35 cellular contexts compared by ENCODE assay signal in genomic region chr21:26972131-26972707, GRCh38. TPM values are rescaled to one million over a fixed set of nuclear protein-coding genes. Genes with fewer than 3 reads are reported as not detected.
DNase-seq lines count a peak whose midpoint lies in the region; ATAC-seq and TF ChIP-seq lines count a peak whose summit lies in the region.
"Had no signal": no experiment of that assay in that cellular context is flagged by ENCODE, and none has a peak within 500 bp of the region (broad histone marks: within the 10 kb centered on the region; RNA-seq: fewer than 3 reads in every experiment).

No MANE protein-coding gene starts in this region.

- no peak overlapping the region for H3K18ac ChIP-seq in mesenchymal stem cell (ENCODE audit: low read depth in 1 of 2, low read length in 2 of 2)

- H2BK5ac ChIP-seq in mesenchymal stem cell (ENCODE audit: low read depth, low read length, poor library complexity, severe bottlenecking): no peak overlapping the region

- ATAC-seq in naive thymus-derived CD4-positive, alpha-beta T cell: peak; percentile 59
- ATAC-seq: activated CD8-positive, alpha-beta T cell treated with anti-CD3 and anti-CD28 coated beads for 36 hours; activated naive CD4-positive, alpha-beta T cell treated with anti-CD3 and anti-CD28 coated beads, Interleukin-2, amount 50 U/mL, for 72 hours; heart right ventricle; sciatic nerve had no signal

- intact Hi-C loops in naive thymus-derived CD4-positive, alpha-beta T cell (cut with micrococcal nuclease): no loop called here

- no peaks in the 10 kb centered on the region for H3K9me3 ChIP-seq in naive thymus-derived CD4-positive, alpha-beta T cell (ENCODE audit: control insufficient read depth in 2 of 3, low read length in 3 of 3)
- H3K9me3 ChIP-seq in mesenchymal stem cell (ENCODE audit: control insufficient read depth, low read length): no peaks in the 10 kb centered on the region
- H3K9me3 ChIP-seq: esophagus muscularis mucosa, heart right ventricle, neutrophil, prostate gland, SJSA1, stomach, vagina had no signal

- no peak overlapping the region for H4K8ac ChIP-seq in mesenchymal stem cell (ENCODE audit: low read length)

- no peak overlapping the region for H3K9ac ChIP-seq in mesenchymal stem cell (ENCODE audit: low read length)

- no peaks in the 10 kb centered on the region for H3K36me3 ChIP-seq in naive thymus-derived CD4-positive, alpha-beta T cell (ENCODE audit: control insufficient read depth in 2 of 3, insufficient read depth in 3 of 3, low read length in 3 of 3)
- H3K36me3 ChIP-seq in mesenchymal stem cell (ENCODE audit: control insufficient read depth in 1 of 2, insufficient read depth in 2 of 2, low read depth in 1 of 2, low read length in 2 of 2): no peaks in the 10 kb centered on the region
- H3K36me3 ChIP-seq: esophagus muscularis mucosa, heart right ventricle, neutrophil, prostate gland, SJSA1, stomach, vagina had no signal

- 75% methylated on average over 2 of the region's 3 CpGs for WGBS in mesenchymal stem cell

- no peaks in the 10 kb centered on the region for H3K27me3 ChIP-seq in naive thymus-derived CD4-positive, alpha-beta T cell (ENCODE audit: control insufficient read depth in 2 of 2, insufficient read depth in 2 of 2, low read length in 2 of 2)
- no peaks in the 10 kb centered on the region for H3K27me3 ChIP-seq in mesenchymal stem cell (ENCODE audit: control insufficient read depth in 1 of 2, insufficient read depth in 1 of 2, low read length in 2 of 2)
- H3K27me3 ChIP-seq: esophagus muscularis mucosa, vagina had no signal

- no peak overlapping the region for H2BK120ac ChIP-seq in mesenchymal stem cell (ENCODE audit: low read depth, low read length)

- peaks cover 1% of the 10 kb centered on the region for H3K79me1 ChIP-seq in mesenchymal stem cell (replicated peaks; ENCODE audit: low read length, poor library complexity, severe bottlenecking)

- H4K91ac ChIP-seq in mesenchymal stem cell (ENCODE audit: low read length): no peak overlapping the region

- DNase-seq in GF-D8 (lab: John Stamatoyannopoulos, UW) (peak; percentile 71), NB4 (ENCODE audit: low read depth) (peak; percentile 38), SKM-1 treated with dmso at 0.1 percent for 144 hours (lab: John Stamatoyannopoulos, UW; ENCODE audit: unreplicated experiment) (peak; percentile 88), NCI-H526 treated with DMSO at 0.1 percent for 48 hours (lab: John Stamatoyannopoulos, UW) (no peak), mesenchymal stem cell (no peak), RKO (ENCODE audit: low spot score) (no peak)
- DNase-seq in naive thymus-derived CD4-positive, alpha-beta T cell: no peak
- DNase-seq in activated CD4-positive, alpha-beta T cell treated with anti-CD3 and anti-CD28 coated beads for 4 hours: no peak
- DNase-seq: ACHN; activated CD4-positive, alpha-beta T cell treated with anti-CD3 and anti-CD28 coated beads for 1 hour; activated CD8-positive, alpha-beta memory T cell treated with anti-CD3 and anti-CD28 coated beads, Interleukin-2, amount 50 U/mL, for 48 hours; activated CD8-positive, alpha-beta T cell treated with anti-CD3 and anti-CD28 coated beads for 36 hours; DMS53; dorsolateral prefrontal cortex; foreskin fibroblast; heart right ventricle; IMR-90; kidney; midbrain; naive B cell; NCI-H1417 treated with DMSO at 0.1 percent for 48 hours; NCI-H2029 treated with DMSO at 0.1 percent for 48 hours; NCI-H2227 treated with DMSO at 0.1 percent for 48 hours; NCI-H526; NK-92 treated with Interleukin-12 subunit alpha and Interleukin-12 subunit beta, amount 100 ng/mL, for 24 hours; stimulated activated CD4-positive, alpha-beta T cell treated with anti-CD3 and anti-CD28 coated beads, Interleukin-4, amount 100 ng/mL, for 1 hour; stomach had no signal

- CTCF ChIA-PET in naive thymus-derived CD4-positive, alpha-beta T cell (lab: Charles Lee): interaction anchor here (0.5 kb wide), 1 partner anchor 1918 kb away, joined by 4 read pairs; no protein-coding TSS in a partner anchor

- TF ChIP-seq CTCF in NB4 (IDR thresholded peaks at IDR 0.05; ENCODE audit: low read depth, low read length): no peak

- H3K4me3 ChIP-seq in NB4 (ENCODE audit: low read depth, low read length) (no peak overlapping the region), mesenchymal stem cell (ENCODE audit: insufficient read depth in 1 of 2, low read depth in 1 of 2, low read length in 2 of 2) (no peak overlapping the region)
- no peak overlapping the region for H3K4me3 ChIP-seq in naive thymus-derived CD4-positive, alpha-beta T cell (ENCODE audit: low read length)
- H3K4me3 ChIP-seq: dorsolateral prefrontal cortex, esophagus muscularis mucosa, heart right ventricle, prostate gland, SJSA1, stomach, vagina had no signal

- H3K4me3 Mint-ChIP-seq in naive thymus-derived CD4-positive, alpha-beta T cell: no peak overlapping the region
- H3K4me3 Mint-ChIP-seq: activated CD8-positive, alpha-beta T cell treated with anti-CD3 and anti-CD28 coated beads for 36 hours; naive B cell had no signal

- H3K4me2 ChIP-seq in mesenchymal stem cell (ENCODE audit: low read length, poor library complexity, severe bottlenecking): no peak overlapping the region

- H3K23ac ChIP-seq in mesenchymal stem cell (ENCODE audit: low read length in 2 of 2): no peak overlapping the region

- peaks cover 0 to 4% (median 0%) of the 10 kb centered on the region in 7 donors for H3K4me1 Mint-ChIP-seq in naive thymus-derived CD4-positive, alpha-beta T cell

- no peak overlapping the region for H2BK12ac ChIP-seq in mesenchymal stem cell (ENCODE audit: low read length in 2 of 2)

- peaks cover 0 to 7% (median 0%) of the 10 kb centered on the region in 11 donors for H3K9me3 Mint-ChIP-seq in naive thymus-derived CD4-positive, alpha-beta T cell
- H3K9me3 Mint-ChIP-seq: activated CD8-positive, alpha-beta T cell treated with anti-CD3 and anti-CD28 coated beads for 36 hours; activated naive CD4-positive, alpha-beta T cell treated with anti-CD3 and anti-CD28 coated beads, Interleukin-2, amount 50 U/mL, for 72 hours had no signal

- H3K27ac ChIP-seq in naive thymus-derived CD4-positive, alpha-beta T cell (ENCODE audit: low read depth, low read length): no peak overlapping the region
- H3K27ac ChIP-seq in mesenchymal stem cell (ENCODE audit: low read length, poor library complexity, severe bottlenecking): no peak overlapping the region
- H3K27ac ChIP-seq: dorsolateral prefrontal cortex, esophagus muscularis mucosa, heart right ventricle, neutrophil, prostate gland, SJSA1, stomach, vagina had no signal

- no peak overlapping the region for H2AK5ac ChIP-seq in mesenchymal stem cell (ENCODE audit: low read length, severe bottlenecking)

- POLR2A ChIA-PET in naive thymus-derived CD4-positive, alpha-beta T cell (lab: Charles Lee): no interaction called here

- H3K4me1 ChIP-seq in naive thymus-derived CD4-positive, alpha-beta T cell (ENCODE audit: control insufficient read depth in 2 of 2, insufficient read depth in 2 of 2, low read length in 2 of 2): no peaks in the 10 kb centered on the region
- no peaks in the 10 kb centered on the region for H3K4me1 ChIP-seq in mesenchymal stem cell (ENCODE audit: control insufficient read depth, insufficient read depth, low read depth, low read length)
- H3K4me1 ChIP-seq: prostate gland had no signal

- no peak overlapping the region for H3K4ac ChIP-seq in mesenchymal stem cell (ENCODE audit: low read depth in 1 of 2, low read length in 2 of 2)

- no peak overlapping the region for H3K14ac ChIP-seq in mesenchymal stem cell (ENCODE audit: low read length in 2 of 2)

- peaks cover 19 to 48% (median 29%) of the 10 kb centered on the region in 5 donors for H3K27me3 Mint-ChIP-seq in naive thymus-derived CD4-positive, alpha-beta T cell

- no peak overlapping the region for H3K27ac Mint-ChIP-seq in naive thymus-derived CD4-positive, alpha-beta T cell
- H3K27ac Mint-ChIP-seq: activated CD8-positive, alpha-beta T cell treated with anti-CD3 and anti-CD28 coated beads for 36 hours; activated naive CD4-positive, alpha-beta T cell treated with anti-CD3 and anti-CD28 coated beads, Interleukin-2, amount 50 U/mL, for 72 hours had no signal

- TF ChIP-seq POLR2A in NB4 (IDR thresholded peaks at IDR 0.05; ENCODE audit: extremely low read depth, insufficient read length): no peak

- H3K36me3 Mint-ChIP-seq in naive thymus-derived CD4-positive, alpha-beta T cell: no peaks in the 10 kb centered on the region
- H3K36me3 Mint-ChIP-seq: activated naive CD4-positive, alpha-beta T cell treated with anti-CD3 and anti-CD28 coated beads, Interleukin-2, amount 50 U/mL, for 72 hours; naive B cell had no signal

- no peak overlapping the region for H2BK15ac ChIP-seq in mesenchymal stem cell (ENCODE audit: low read depth, poor library complexity, severe bottlenecking)

- no peak overlapping the region for H2AFZ ChIP-seq in mesenchymal stem cell (ENCODE audit: low read depth, low read length)

RNA-seq across cellular contexts. Expression of gene ADAMTS5, which starts 5.3 kb away (rescaled TPM):
- under 1 TPM in 2 of 5 experiments, not detected in 3; 0.03 to 0.12 TPM for total RNA-seq in naive thymus-derived CD4-positive, alpha-beta T cell
- not detected for polyA plus RNA-seq in naive thymus-derived CD4-positive, alpha-beta T cell
- 5.6 TPM for polyA plus RNA-seq in mesenchymal stem cell (2013, experiment 1 of 2)
- polyA plus RNA-seq in mesenchymal stem cell (2013, experiment 2 of 2): 5.6 TPM
- total RNA-seq: activated CD8-positive, alpha-beta T cell treated with anti-CD3 and anti-CD28 coated beads for 36 hours; activated naive CD4-positive, alpha-beta T cell treated with anti-CD3 and anti-CD28 coated beads, Interleukin-2, amount 50 U/mL, for 72 hours; T-helper 1 cell treated with Interleukin-12 subunit alpha and Interleukin-12 subunit beta and Interleukin-4 antibody, amounts not matched to agents 30 ng/mL and 1 ng/mL, for 36 hours had no signal

Comparison
In these comparisons a context has a peak if more than half of its experiments do, and no peak if none do; other contexts are left out.
1. DNase-seq: peak in GF-D8 (single experiment), NB4 (single experiment) and SKM-1 treated with dmso at 0.1 percent for 144 hours (single experiment); none in naive thymus-derived CD4-positive, alpha-beta T cell (0 of 9), activated CD4-positive, alpha-beta T cell treated with anti-CD3 and anti-CD28 coated beads for 4 hours (0 of 2), NCI-H526 treated with DMSO at 0.1 percent for 48 hours (single experiment), mesenchymal stem cell (single experiment) and RKO (single experiment).